9 cellular contexts compared by ENCODE assay signal in the genomic region with DNA sequence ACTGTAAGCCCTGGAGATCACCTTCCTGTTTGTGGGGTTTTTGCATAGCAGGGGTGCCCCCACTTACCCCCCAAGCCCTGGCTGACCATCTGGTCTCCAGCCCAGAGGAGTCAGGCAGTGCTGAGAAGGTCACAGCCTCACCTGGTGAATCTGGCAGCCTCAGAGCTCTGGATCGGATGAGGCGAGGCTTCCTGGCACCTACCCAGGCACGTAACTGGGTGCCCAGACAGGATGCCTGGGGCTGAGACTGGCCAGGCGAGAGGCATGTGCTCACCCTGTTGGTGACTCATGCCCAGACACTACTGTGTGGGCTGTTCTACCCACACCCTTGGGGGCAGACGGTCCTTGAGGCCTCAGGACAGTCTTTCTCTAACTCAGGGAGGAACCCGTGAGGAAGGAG. TPM values are rescaled to one million over a fixed set of nuclear protein-coding genes. Genes with fewer than 3 reads are reported as not detected.
A peak's percentile ranks its signal among the peaks of the same experiment; 100 is the strongest.
DNase-seq lines count a peak whose midpoint lies in the region; ATAC-seq and TF ChIP-seq lines count a peak whose summit lies in the region.
"Had no signal": no experiment of that assay in that cellular context is flagged by ENCODE, and none has a peak within 500 bp of the region (broad histone marks: within the 10 kb centered on the region; RNA-seq: fewer than 3 reads in every experiment).

No MANE protein-coding gene starts in this region.

- H3K9me3 ChIP-seq in SK-N-SH = no peaks in the 10 kb centered on the region

- peak overlapping the region; percentile 15; the same call in 1 of the 2 replicates for H3K9ac ChIP-seq in SK-N-SH

- H3K4me2 ChIP-seq in SK-N-SH = peak overlapping the region; percentile 58

- peak overlapping the region; percentile 71 to 72; a peak in 3 of 4 replicates for H3K27ac ChIP-seq in SK-N-SH (ENCODE audit: low read depth in 2 of 2, low read length in 1 of 2)

- ATAC-seq in T-cell (replicated peaks in 1 of 4) = no peak
- ATAC-seq in GM18511 (IDR thresholded peaks at IDR 0.05; ENCODE audit: unreplicated experiment) = no peak

- TF ChIP-seq RAD21 in SK-N-SH (IDR thresholded peaks at IDR 0.05; ENCODE audit: low read length) = no peak

- H3K9me3 Mint-ChIP-seq in T-cell = no peaks in the 10 kb centered on the region
- H3K9me3 Mint-ChIP-seq: mesothelial cell of epicardium had no signal

- H3K9me2 ChIP-seq in SK-N-SH = no peaks in the 10 kb centered on the region

- no peaks in the 10 kb centered on the region for H4K20me1 ChIP-seq in SK-N-SH (ENCODE audit: insufficient read depth)

- H2AFZ ChIP-seq in SK-N-SH (ENCODE audit: low read depth) = no peak overlapping the region

- WGBS in SK-N-SH (ENCODE audit: low lambda C conversion rate) = no CpG with 5 or more reads among the region's 6 CpGs

- peaks cover 0 to 9% (median 3%) of the 10 kb centered on the region in 3 donors for H3K4me1 Mint-ChIP-seq in T-cell

- peaks cover 13 to 29% of the 10 kb centered on the region in 2 experiments; a peak in 2 of 4 replicates for H3K4me1 ChIP-seq in SK-N-SH (ENCODE audit: control insufficient read depth in 1 of 2, insufficient read depth in 2 of 2, low read depth in 1 of 2, low read length in 1 of 2)

- peak; percentile 68 to 91; a peak in 3 of 4 replicates for TF ChIP-seq EP300 in SK-N-SH (IDR thresholded peaks at IDR 0.05; ENCODE audit: borderline replicate concordance in 1 of 2, low read depth in 1 of 2, low read length in 1 of 2)

- DNase-seq in GM03348 (ENCODE audit: low spot score) (peak; percentile 96), SK-N-SH (peak; percentile 50), fibroblast of the conjunctiva (ENCODE audit: low read depth) (peak; percentile 32), putamen (ENCODE audit: low spot score) (peak; percentile 39), T-cell (no peak), NCI-H748 (lab: John Stamatoyannopoulos, UW; ENCODE audit: unreplicated experiment) (no peak)
- DNase-seq in activated CD4-positive, CD25-positive, alpha-beta regulatory T cell treated with anti-CD3 and anti-CD28 coated beads, Interleukin-2, amount 50 U/mL, for 72 hours = no peak

- no peaks in the 10 kb centered on the region for H3K27me3 ChIP-seq in SK-N-SH (ENCODE audit: insufficient read depth)

- H3K27me3 Mint-ChIP-seq in T-cell = no peaks in the 10 kb centered on the region

- H3K4me3 Mint-ChIP-seq in T-cell = no peak overlapping the region
- H3K4me3 Mint-ChIP-seq: mesothelial cell of epicardium had no signal

- no peak overlapping the region for H3K27ac Mint-ChIP-seq in T-cell

- POLR2A ChIA-PET in SK-N-SH (lab: Yijun Ruan, JAX) (no interaction called here), T-cell (lab: Charles Lee) (no interaction called here)

- H3K36me3 Mint-ChIP-seq in T-cell = no peaks in the 10 kb centered on the region
- H3K36me3 Mint-ChIP-seq: mesothelial cell of epicardium had no signal

- no peaks in the 10 kb centered on the region for H3K36me3 ChIP-seq in SK-N-SH (replicated peaks in 1 of 2; ENCODE audit: control insufficient read depth in 1 of 2, insufficient read depth in 2 of 2, low read length in 1 of 2)

- CTCF ChIA-PET in SK-N-SH (lab: Yijun Ruan, JAX) (interaction anchor here (1.3 to 16.6 kb wide), 3 partner anchors 40 to 106 kb away, joined by 4 to 462 read pairs (median 5); a partner anchor contains a TSS), T-cell (lab: Charles Lee) (no interaction called here)

- TF ChIP-seq CTCF in SK-N-SH (IDR thresholded peaks at IDR 0.05) = no peak

- no peaks in the 10 kb centered on the region for H3K79me2 ChIP-seq in SK-N-SH (ENCODE audit: insufficient read depth)

- H3K4me3 ChIP-seq in SK-N-SH (ENCODE audit: low read depth in 2 of 2, low read length in 1 of 2) = no peak overlapping the region; a peak in 1 of 4 replicates

- H3F3A ChIP-seq in SK-N-SH (replicated peaks; ENCODE audit: insufficient read depth) = peaks cover 19% of the 10 kb centered on the region

TF ChIP-seq in SK-N-SH, 30 proteins besides CTCF, POLR2A, EP300 and RAD21 (continues in another document):
- TF ChIP-seq MEF2A (IDR thresholded peaks at IDR 0.05; ENCODE audit: borderline replicate concordance, low read depth) (no peak), SMC3 (IDR thresholded peaks at IDR 0.05; ENCODE audit: low read depth, low read length) (0 out of 2 replicates have a peak, but pooled peaks have one; percentile 9), EZH2phosphoT487 (IDR thresholded peaks at IDR 0.05; ENCODE audit: borderline replicate concordance, low read depth) (no peak), SIN3A (IDR thresholded peaks at IDR 0.05; ENCODE audit: borderline replicate concordance, low read depth, low read length) (no peak), POLR2AphosphoS5 (IDR thresholded peaks at IDR 0.05; ENCODE audit: low read depth, low read length) (peak; percentile 44; the same call in 1 of the 2 replicates), TCF12 (IDR thresholded peaks at IDR 0.05) (peak; percentile 97), NFIC (IDR thresholded peaks at IDR 0.05; ENCODE audit: borderline replicate concordance) (peak; percentile 97), FOSL2 (IDR thresholded peaks at IDR 0.05; ENCODE audit: borderline replicate concordance, low read depth) (peak; percentile 96), TAF1 (IDR thresholded peaks at IDR 0.05; ENCODE audit: borderline replicate concordance, low read depth, low read length) (no peak), RXRA (IDR thresholded peaks at IDR 0.05; ENCODE audit: borderline replicate concordance, low read depth) (peak; percentile 88), FOXM1 (IDR thresholded peaks at IDR 0.05; ENCODE audit: low read depth) (0 out of 2 replicates have a peak, but pooled peaks have one; percentile 25), RCOR1 (IDR thresholded peaks at IDR 0.05; ENCODE audit: low read length) (no peak), TEAD4 (IDR thresholded peaks at IDR 0.05; ENCODE audit: borderline replicate concordance, insufficient read depth) (peak; percentile 78; the same call in 1 of the 2 replicates), GABPA (IDR thresholded peaks at IDR 0.05; ENCODE audit: low read depth) (no peak; the same call in 1 of the 2 replicates), FOXJ3 (CRISPR knock-in tag; IDR thresholded peaks at IDR 0.05) (no peak), ELF1 (IDR thresholded peaks at IDR 0.05) (no peak), MXI1 (IDR thresholded peaks at IDR 0.05; ENCODE audit: low read depth, low read length) (no peak)
- TF ChIP-seq, protein P1, sequence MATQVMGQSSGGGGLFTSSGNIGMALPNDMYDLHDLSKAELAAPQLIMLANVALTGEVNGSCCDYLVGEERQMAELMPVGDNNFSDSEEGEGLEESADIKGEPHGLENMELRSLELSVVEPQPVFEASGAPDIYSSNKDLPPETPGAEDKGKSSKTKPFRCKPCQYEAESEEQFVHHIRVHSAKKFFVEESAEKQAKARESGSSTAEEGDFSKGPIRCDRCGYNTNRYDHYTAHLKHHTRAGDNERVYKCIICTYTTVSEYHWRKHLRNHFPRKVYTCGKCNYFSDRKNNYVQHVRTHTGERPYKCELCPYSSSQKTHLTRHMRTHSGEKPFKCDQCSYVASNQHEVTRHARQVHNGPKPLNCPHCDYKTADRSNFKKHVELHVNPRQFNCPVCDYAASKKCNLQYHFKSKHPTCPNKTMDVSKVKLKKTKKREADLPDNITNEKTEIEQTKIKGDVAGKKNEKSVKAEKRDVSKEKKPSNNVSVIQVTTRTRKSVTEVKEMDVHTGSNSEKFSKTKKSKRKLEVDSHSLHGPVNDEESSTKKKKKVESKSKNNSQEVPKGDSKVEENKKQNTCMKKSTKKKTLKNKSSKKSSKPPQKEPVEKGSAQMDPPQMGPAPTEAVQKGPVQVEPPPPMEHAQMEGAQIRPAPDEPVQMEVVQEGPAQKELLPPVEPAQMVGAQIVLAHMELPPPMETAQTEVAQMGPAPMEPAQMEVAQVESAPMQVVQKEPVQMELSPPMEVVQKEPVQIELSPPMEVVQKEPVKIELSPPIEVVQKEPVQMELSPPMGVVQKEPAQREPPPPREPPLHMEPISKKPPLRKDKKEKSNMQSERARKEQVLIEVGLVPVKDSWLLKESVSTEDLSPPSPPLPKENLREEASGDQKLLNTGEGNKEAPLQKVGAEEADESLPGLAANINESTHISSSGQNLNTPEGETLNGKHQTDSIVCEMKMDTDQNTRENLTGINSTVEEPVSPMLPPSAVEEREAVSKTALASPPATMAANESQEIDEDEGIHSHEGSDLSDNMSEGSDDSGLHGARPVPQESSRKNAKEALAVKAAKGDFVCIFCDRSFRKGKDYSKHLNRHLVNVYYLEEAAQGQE (IDR thresholded peaks at IDR 0.05; ENCODE audit: low read depth, low read length) = no peak
- TF ChIP-seq, protein P2, sequence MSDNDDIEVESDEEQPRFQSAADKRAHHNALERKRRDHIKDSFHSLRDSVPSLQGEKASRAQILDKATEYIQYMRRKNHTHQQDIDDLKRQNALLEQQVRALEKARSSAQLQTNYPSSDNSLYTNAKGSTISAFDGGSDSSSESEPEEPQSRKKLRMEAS (IDR thresholded peaks at IDR 0.05; ENCODE audit: low read depth) = peak; percentile 98
- TF ChIP-seq, protein P3, sequence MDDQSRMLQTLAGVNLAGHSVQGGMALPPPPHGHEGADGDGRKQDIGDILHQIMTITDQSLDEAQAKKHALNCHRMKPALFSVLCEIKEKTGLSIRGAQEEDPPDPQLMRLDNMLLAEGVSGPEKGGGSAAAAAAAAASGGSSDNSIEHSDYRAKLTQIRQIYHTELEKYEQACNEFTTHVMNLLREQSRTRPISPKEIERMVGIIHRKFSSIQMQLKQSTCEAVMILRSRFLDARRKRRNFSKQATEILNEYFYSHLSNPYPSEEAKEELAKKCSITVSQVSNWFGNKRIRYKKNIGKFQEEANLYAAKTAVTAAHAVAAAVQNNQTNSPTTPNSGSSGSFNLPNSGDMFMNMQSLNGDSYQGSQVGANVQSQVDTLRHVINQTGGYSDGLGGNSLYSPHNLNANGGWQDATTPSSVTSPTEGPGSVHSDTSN (IDR thresholded peaks at IDR 0.05) = peak; percentile 83
- TF ChIP-seq, protein P4, sequence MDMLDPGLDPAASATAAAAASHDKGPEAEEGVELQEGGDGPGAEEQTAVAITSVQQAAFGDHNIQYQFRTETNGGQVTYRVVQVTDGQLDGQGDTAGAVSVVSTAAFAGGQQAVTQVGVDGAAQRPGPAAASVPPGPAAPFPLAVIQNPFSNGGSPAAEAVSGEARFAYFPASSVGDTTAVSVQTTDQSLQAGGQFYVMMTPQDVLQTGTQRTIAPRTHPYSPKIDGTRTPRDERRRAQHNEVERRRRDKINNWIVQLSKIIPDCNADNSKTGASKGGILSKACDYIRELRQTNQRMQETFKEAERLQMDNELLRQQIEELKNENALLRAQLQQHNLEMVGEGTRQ (IDR thresholded peaks at IDR 0.05; ENCODE audit: borderline replicate concordance, low read depth, low read length) = no peak

RNA-seq across cellular contexts. Expression of a gene that starts 15.2 kb away (rescaled TPM):
- 0.30 and 0.36 TPM in 2 replicates for polyA plus RNA-seq in SK-N-SH (2012; rRNA removed)
- 0.13 and 0.18 TPM in 2 replicates for polyA plus RNA-seq in SK-N-SH (2012; cell fraction: cytosol; rRNA removed)
- polyA plus RNA-seq in SK-N-SH (2012; cell fraction: nucleus; rRNA removed) = 1.1 and 1.3 TPM in 2 replicates
- not detected for total RNA-seq in T-cell
- total RNA-seq: mesothelial cell of epicardium had no signal

RNA-seq across cellular contexts. Expression of a gene that starts 28.7 kb away (rescaled TPM):
- polyA plus RNA-seq in SK-N-SH (2012; rRNA removed) = 0.26 and 0.62 TPM in 2 replicates
- 0.28 and 0.29 TPM in 2 replicates for polyA plus RNA-seq in SK-N-SH (2012; cell fraction: cytosol; rRNA removed)
- polyA plus RNA-seq in SK-N-SH (2012; cell fraction: nucleus; rRNA removed) = 1.3 and 1.4 TPM in 2 replicates
- total RNA-seq in T-cell = not detected
- total RNA-seq: mesothelial cell of epicardium had no signal

Comparison
In these comparisons a context has a peak if more than half of its experiments do, and no peak if none do; other contexts are left out.
1. DNase-seq: peak in GM03348 (single experiment), SK-N-SH (single experiment), fibroblast of the conjunctiva (single experiment) and putamen (single experiment); none in activated CD4-positive, CD25-positive, alpha-beta regulatory T cell treated with anti-CD3 and anti-CD28 coated beads, Interleukin-2, amount 50 U/mL, for 72 hours (single experiment), T-cell (0 of 34) and NCI-H748 (single experiment).